8 cellular contexts compared by ENCODE assay signal in genomic region chr17:7004398-7005253, GRCh38. TPM values are rescaled to one million over a fixed set of nuclear protein-coding genes. Genes with fewer than 3 reads are reported as not detected.
DNase-seq lines count a peak whose midpoint lies in the region; ATAC-seq and FAIRE-seq lines count a peak whose summit lies in the region.

No MANE protein-coding gene starts in this region.

- no peak overlapping the region for H3K4me3 Mint-ChIP-seq in activated CD4-positive, alpha-beta T cell treated with anti-CD3 and anti-CD28 coated beads, Interleukin-2, amount 10 ng/mL, durations not matched to agents 24 days and 14 days
- H3K4me3 Mint-ChIP-seq in activated naive CD8-positive, alpha-beta T cell treated with anti-CD3 and anti-CD28 coated beads for 36 hours, result no peak overlapping the region

- H3K27ac Mint-ChIP-seq in activated CD4-positive, alpha-beta T cell treated with anti-CD3 and anti-CD28 coated beads, Interleukin-2, amount 10 ng/mL, durations not matched to agents 24 days and 14 days, result no peak overlapping the region
- peak overlapping the region; percentile 10 for H3K27ac Mint-ChIP-seq in activated naive CD8-positive, alpha-beta T cell treated with anti-CD3 and anti-CD28 coated beads for 36 hours

- no peak for FAIRE-seq in small intestine (lab: Jason Lieb, UNC)

- H3K9me3 ChIP-seq in small intestine (ENCODE audit: control insufficient read depth, low read depth), result no peaks in the 10 kb centered on the region

- peaks cover 20% of the 10 kb centered on the region for H3K4me1 Mint-ChIP-seq in activated CD4-positive, alpha-beta T cell treated with anti-CD3 and anti-CD28 coated beads, Interleukin-2, amount 10 ng/mL, durations not matched to agents 24 days and 14 days
- H3K4me1 Mint-ChIP-seq in activated naive CD8-positive, alpha-beta T cell treated with anti-CD3 and anti-CD28 coated beads for 36 hours, result peaks cover 18% of the 10 kb centered on the region

- intact Hi-C loops in activated CD4-positive, alpha-beta T cell treated with anti-CD3 and anti-CD28 coated beads, Interleukin-2, amount 10 ng/mL, durations not matched to agents 24 days and 14 days (cut with micrococcal nuclease), result loop anchor here (1.0 to 5.0 kb wide), 3 partner anchors 93 to 337 kb away; no protein-coding TSS in a partner anchor
- intact Hi-C loops in left ventricle myocardium superior (cut with micrococcal nuclease), result loop anchor here (5.0 kb wide), 1 partner anchor 92 kb away; no protein-coding TSS in a partner anchor

- peak; percentile 59 for ATAC-seq in left ventricle myocardium superior
- no peak for ATAC-seq in GM21390 (IDR thresholded peaks at IDR 0.05; ENCODE audit: unreplicated experiment)

- no peak overlapping the region for H3K27ac ChIP-seq in small intestine (ENCODE audit: low read depth in 1 of 2, low read length in 1 of 2)

- H3K4me1 ChIP-seq in small intestine (ENCODE audit: control insufficient read depth in 2 of 2, insufficient read depth in 1 of 2, low read depth in 1 of 2, low read length in 1 of 2), result no peaks in the 10 kb centered on the region

- no peaks in the 10 kb centered on the region for H3K27me3 Mint-ChIP-seq in activated CD4-positive, alpha-beta T cell treated with anti-CD3 and anti-CD28 coated beads, Interleukin-2, amount 10 ng/mL, durations not matched to agents 24 days and 14 days
- H3K27me3 Mint-ChIP-seq in activated naive CD8-positive, alpha-beta T cell treated with anti-CD3 and anti-CD28 coated beads for 36 hours, result no peaks in the 10 kb centered on the region

- H3K9me3 Mint-ChIP-seq in activated CD4-positive, alpha-beta T cell treated with anti-CD3 and anti-CD28 coated beads, Interleukin-2, amount 10 ng/mL, durations not matched to agents 24 days and 14 days, result no peaks in the 10 kb centered on the region
- no peaks in the 10 kb centered on the region for H3K9me3 Mint-ChIP-seq in activated naive CD8-positive, alpha-beta T cell treated with anti-CD3 and anti-CD28 coated beads for 36 hours

- DNase-seq in activated CD4-positive, alpha-beta T cell treated with anti-CD3 and anti-CD28 coated beads, Interleukin-2, amount 10 ng/mL, durations not matched to agents 24 days and 14 days, result peak; percentile 89
- no peak for DNase-seq in activated CD4-positive, alpha-beta T cell treated with anti-CD3 and anti-CD28 coated beads, Interleukin-2, amount 50 U/mL, for 4 hours
- DNase-seq in HT1080 (ENCODE audit: low read depth), result peak; percentile 66
- DNase-seq in NCI-H748 treated with DMSO at 0.1 percent for 48 hours (lab: John Stamatoyannopoulos, UW), result peak; percentile 90
- DNase-seq in activated naive CD8-positive, alpha-beta T cell treated with anti-CD3 and anti-CD28 coated beads for 36 hours, result no peak
- no peak for DNase-seq in left ventricle myocardium superior
- peak; percentile 79 for DNase-seq in small intestine

- WGBS in small intestine, 3 donors, result 85 to 93% (median 88%) methylated on average over 2 of the region's 2 CpGs

- H3K27me3 ChIP-seq in small intestine (ENCODE audit: control insufficient read depth in 2 of 2, insufficient read depth in 2 of 2, low read length in 2 of 2), result no peaks in the 10 kb centered on the region

- peaks cover 22% of the 10 kb centered on the region for H3K36me3 Mint-ChIP-seq in activated CD4-positive, alpha-beta T cell treated with anti-CD3 and anti-CD28 coated beads, Interleukin-2, amount 10 ng/mL, durations not matched to agents 24 days and 14 days (ENCODE audit: low read depth)
- peaks cover 3% of the 10 kb centered on the region for H3K36me3 Mint-ChIP-seq in activated naive CD8-positive, alpha-beta T cell treated with anti-CD3 and anti-CD28 coated beads for 36 hours

- H3K36me3 ChIP-seq in small intestine (ENCODE audit: control insufficient read depth in 2 of 2, insufficient read depth in 2 of 2, low read length in 2 of 2), result peaks cover 9 to 18% of the 10 kb centered on the region in 2 donors

- no peak overlapping the region for H3K4me3 ChIP-seq in small intestine (ENCODE audit: low read depth in 1 of 2, low read length in 2 of 2)

RNA-seq across cellular contexts. Expression of gene RNASEK, which starts 7.8 kb away (rescaled TPM):
- 128 and 131 TPM in 2 replicates for total RNA-seq in activated CD4-positive, alpha-beta T cell treated with anti-CD3 and anti-CD28 coated beads, Interleukin-2, amount 10 ng/mL, durations not matched to agents 24 days and 14 days
- total RNA-seq in HT1080 (2014; rRNA removed; shearing (Covaris generic)), result 201 and 360 TPM in 2 replicates
- polyA plus RNA-seq in HT1080 (2015; cell fraction: cytosol; rRNA removed), result 263 and 349 TPM in 2 replicates
- 71.5 and 114 TPM in 2 replicates for polyA plus RNA-seq in HT1080 (2015; cell fraction: nucleus; rRNA removed)
- total RNA-seq in activated naive CD8-positive, alpha-beta T cell treated with anti-CD3 and anti-CD28 coated beads for 36 hours, result 10 to 100 TPM; 90.6 to 98.6 TPM
- 174 TPM for total RNA-seq in left ventricle myocardium superior
- polyA plus RNA-seq in small intestine, result 100 to 1,000 TPM; 204 to 313 (median 302) TPM

RNA-seq across cellular contexts. Expression of gene ALOX12, which starts 8.8 kb away (rescaled TPM):
- not detected in 2 replicates for total RNA-seq in activated CD4-positive, alpha-beta T cell treated with anti-CD3 and anti-CD28 coated beads, Interleukin-2, amount 10 ng/mL, durations not matched to agents 24 days and 14 days
- not detected in 2 replicates for total RNA-seq in HT1080 (2014; rRNA removed; shearing (Covaris generic))
- not detected in 2 replicates for polyA plus RNA-seq in HT1080 (2015; cell fraction: cytosol; rRNA removed)
- not detected in 2 replicates for polyA plus RNA-seq in HT1080 (2015; cell fraction: nucleus; rRNA removed)
- total RNA-seq in activated naive CD8-positive, alpha-beta T cell treated with anti-CD3 and anti-CD28 coated beads for 36 hours, result not detected
- not detected for total RNA-seq in left ventricle myocardium superior
- polyA plus RNA-seq in small intestine, result under 1 TPM in 1 of 3 donors, not detected in 2; 0.04 TPM

RNA-seq across cellular contexts. Expression of gene BCL6B, which starts 18.2 kb away (rescaled TPM):
- total RNA-seq in activated CD4-positive, alpha-beta T cell treated with anti-CD3 and anti-CD28 coated beads, Interleukin-2, amount 10 ng/mL, durations not matched to agents 24 days and 14 days, result 0.90 and 0.91 TPM in 2 replicates
- total RNA-seq in HT1080 (2014; rRNA removed; shearing (Covaris generic)), result not detected in 2 replicates
- not detected in 2 replicates for polyA plus RNA-seq in HT1080 (2015; cell fraction: cytosol; rRNA removed)
- polyA plus RNA-seq in HT1080 (2015; cell fraction: nucleus; rRNA removed), result 0.05 TPM in 1 of 2 replicates, not detected in the other
- total RNA-seq in activated naive CD8-positive, alpha-beta T cell treated with anti-CD3 and anti-CD28 coated beads for 36 hours, result 1 to 10 TPM in 1 of 2 experiments, under 1 TPM in 1; 0.85 to 1.0 TPM
- 13.1 TPM for total RNA-seq in left ventricle myocardium superior
- 1 to 10 TPM in 2 of 3 donors, under 1 TPM in 1; 0.45 to 8.7 (median 2.4) TPM for polyA plus RNA-seq in small intestine

RNA-seq across cellular contexts. Expression of gene SLC16A13, which starts 31.2 kb away (rescaled TPM):
- 12.4 and 13.5 TPM in 2 replicates for total RNA-seq in activated CD4-positive, alpha-beta T cell treated with anti-CD3 and anti-CD28 coated beads, Interleukin-2, amount 10 ng/mL, durations not matched to agents 24 days and 14 days
- 0.43 TPM in 1 of 2 replicates, not detected in the other for total RNA-seq in HT1080 (2014; rRNA removed; shearing (Covaris generic))
- 2.2 and 2.6 TPM in 2 replicates for polyA plus RNA-seq in HT1080 (2015; cell fraction: cytosol; rRNA removed)
- polyA plus RNA-seq in HT1080 (2015; cell fraction: nucleus; rRNA removed), result 6.0 and 7.3 TPM in 2 replicates
- 1 to 10 TPM; 5.2 to 6.2 TPM for total RNA-seq in activated naive CD8-positive, alpha-beta T cell treated with anti-CD3 and anti-CD28 coated beads for 36 hours
- total RNA-seq in left ventricle myocardium superior, result 1.2 TPM
- 1 to 10 TPM; 1.8 to 8.0 (median 1.9) TPM for polyA plus RNA-seq in small intestine

RNA-seq across cellular contexts. Expression of gene SLC16A11, which starts 39.3 kb away (rescaled TPM):
- total RNA-seq in activated CD4-positive, alpha-beta T cell treated with anti-CD3 and anti-CD28 coated beads, Interleukin-2, amount 10 ng/mL, durations not matched to agents 24 days and 14 days, result 0.16 and 0.40 TPM in 2 replicates
- not detected in 2 replicates for total RNA-seq in HT1080 (2014; rRNA removed; shearing (Covaris generic))
- not detected in 2 replicates for polyA plus RNA-seq in HT1080 (2015; cell fraction: cytosol; rRNA removed)
- polyA plus RNA-seq in HT1080 (2015; cell fraction: nucleus; rRNA removed), result not detected in 2 replicates
- total RNA-seq in activated naive CD8-positive, alpha-beta T cell treated with anti-CD3 and anti-CD28 coated beads for 36 hours, result 1 to 10 TPM; 1.5 to 1.8 TPM
- total RNA-seq in left ventricle myocardium superior, result 0.47 TPM
- 1 to 10 TPM in 1 of 3 donors, not detected in 2; 2.3 TPM for polyA plus RNA-seq in small intestine

Comparison
In these comparisons a context has a peak if more than half of its experiments do, and no peak if none do; other contexts are left out.
1. DNase-seq: peak in activated CD4-positive, alpha-beta T cell treated with anti-CD3 and anti-CD28 coated beads, Interleukin-2, amount 10 ng/mL, durations not matched to agents 24 days and 14 days (single experiment), HT1080 (single experiment), NCI-H748 treated with DMSO at 0.1 percent for 48 hours (single experiment) and small intestine (single experiment); none in activated CD4-positive, alpha-beta T cell treated with anti-CD3 and anti-CD28 coated beads, Interleukin-2, amount 50 U/mL, for 4 hours (0 of 2), activated naive CD8-positive, alpha-beta T cell treated with anti-CD3 and anti-CD28 coated beads for 36 hours (single experiment) and left ventricle myocardium superior (single experiment).